9 cellular contexts compared by ENCODE assay signal in genomic region chr19:52191374-52191773, GRCh38. TPM values are rescaled to one million over a fixed set of nuclear protein-coding genes. Genes with fewer than 3 reads are reported as not detected.
DNase-seq lines count a peak whose midpoint lies in the region; ATAC-seq, FAIRE-seq and TF ChIP-seq lines count a peak whose summit lies in the region.
"Had no signal": no experiment of that assay in that cellular context is flagged by ENCODE, and none has a peak within 500 bp of the region (broad histone marks: within the 10 kb centered on the region; RNA-seq: fewer than 3 reads in every experiment).

No MANE protein-coding gene starts in this region.

- H3K27ac ChIP-seq in ascending aorta (peak overlapping the region; percentile 98), HepG2 (ENCODE audit: extremely low read length, insufficient read depth, low read length) (peak overlapping the region; percentile 89), thoracic aorta (peak overlapping the region; percentile 98 to 99)

- CTCF ChIA-PET in HepG2 (lab: Yijun Ruan, JAX; ENCODE audit: low intra/inter-chr PET ratio, low total read pairs): no interaction called here

- POLR2A ChIA-PET in HepG2 (lab: Yijun Ruan, JAX): no interaction called here

- peak overlapping the region; percentile 95 for H3K4me3 Mint-ChIP-seq in activated T-cell treated with anti-CD3 and anti-CD28 coated beads, Interleukin-2, amount 50 U/mL, for 4 hours

- H3K27me3 Mint-ChIP-seq in activated T-cell treated with anti-CD3 and anti-CD28 coated beads, Interleukin-2, amount 50 U/mL, for 4 hours (ENCODE audit: low read depth): no peaks in the 10 kb centered on the region

- ATAC-seq in activated T-cell treated with anti-CD3 and anti-CD28 coated beads, Interleukin-2, amount 50 U/mL, for 4 hours: no peak
- no peak for ATAC-seq in HepG2
- ATAC-seq in thoracic aorta (ENCODE audit: insufficient number of reproducible peaks, low FRiP score, low read depth): no peak
- ATAC-seq in HG02759 (IDR thresholded peaks at IDR 0.05; ENCODE audit: unreplicated experiment): no peak

- in situ Hi-C loops in HepG2 (cut with HindIII; ENCODE audit: extremely low pct_ligation_motif_present, low pct_unique_long_range_greater_than_20kb): no loop called here

- no peak overlapping the region for H2AFZ ChIP-seq in HepG2 (ENCODE audit: low read length)

- TF ChIP-seq CTCF in ascending aorta (IDR thresholded peaks at IDR 0.05) (no peak), HepG2 (CRISPR knock-in tag; IDR thresholded peaks at IDR 0.05) (no peak), thoracic aorta (IDR thresholded peaks at IDR 0.05) (no peak)

- H3K36me3 ChIP-seq in ascending aorta (peaks cover 0 to 12% of the 10 kb centered on the region in 2 donors), HepG2 (replicated peaks in 1 of 2; ENCODE audit: control insufficient read depth in 1 of 2, insufficient read depth in 2 of 2, low read length in 2 of 2) (peaks cover 7 to 33% of the 10 kb centered on the region in 2 experiments; a peak in 3 of 5 replicates), thoracic aorta (peaks cover 6% of the 10 kb centered on the region)

- no TSS peak for BruUV-seq in HepG2 (replicated peaks; lab: Mats Ljungman, UMichigan)

- TF ChIP-seq EP300 in HepG2 (IDR thresholded peaks at IDR 0.05; ENCODE audit: low read depth in 2 of 2, low read length in 2 of 2): no peak
- no peak for TF ChIP-seq EP300 in HepG2 (CRISPR knock-in tag; IDR thresholded peaks at IDR 0.05; ENCODE audit: borderline replicate concordance)

- H3K9me3 ChIP-seq in ascending aorta: no peaks in the 10 kb centered on the region
- no peaks in the 10 kb centered on the region for H3K9me3 ChIP-seq in HepG2 (ENCODE audit: low read length)
- no peaks in the 10 kb centered on the region for H3K9me3 ChIP-seq in thoracic aorta

- H3K9ac ChIP-seq in HepG2 (ENCODE audit: insufficient read depth, low read depth, low read length): peak overlapping the region; percentile 92

- H3K79me2 ChIP-seq in HepG2 (ENCODE audit: insufficient read depth, low read length): peaks cover 62% of the 10 kb centered on the region

- FAIRE-seq in HepG2 (lab: Jason Lieb, UNC): no peak
- FAIRE-seq: D721Med had no signal

- TF ChIP-seq RAD21 in HepG2 (CRISPR knock-in tag; IDR thresholded peaks at IDR 0.05): no peak

- 0 out of 2 replicates have a peak, but pooled peaks cover 3% of the 10 kb centered on the region for H4K20me1 ChIP-seq in HepG2 (ENCODE audit: insufficient read depth, low read length)

- H3K4me3 ChIP-seq in ascending aorta (peak overlapping the region; percentile 58 to 91), HepG2 (replicated peaks in 1 of 3; ENCODE audit: insufficient read depth in 1 of 3, low read depth in 2 of 3, low read length in 3 of 3) (peak overlapping the region; percentile 92 to 97 (median 94)), thoracic aorta (peak overlapping the region; percentile 97)

- no peak for TF ChIP-seq POLR2A in HepG2 (IDR thresholded peaks at IDR 0.05; ENCODE audit: insufficient read depth in 1 of 2, low read depth in 2 of 2, low read length in 2 of 2)

- WGBS in HepG2 (ENCODE audit: low lambda C conversion rate): 68% methylated on average over 5 of the region's 5 CpGs

- H3K4me2 ChIP-seq in HepG2 (ENCODE audit: low read depth, low read length): peak overlapping the region; percentile 91

- H3K4me1 ChIP-seq in ascending aorta (peaks cover 10 to 20% of the 10 kb centered on the region in 2 donors), HepG2 (ENCODE audit: insufficient read depth, low read length) (peaks cover 37% of the 10 kb centered on the region), thoracic aorta (ENCODE audit: control insufficient read depth in 1 of 2, low read depth in 2 of 2) (peaks cover 20 to 54% of the 10 kb centered on the region in 2 donors)

- H3K36me3 Mint-ChIP-seq in activated T-cell treated with anti-CD3 and anti-CD28 coated beads, Interleukin-2, amount 50 U/mL, for 4 hours (ENCODE audit: insufficient read depth): peaks cover 23% of the 10 kb centered on the region

- H3K27me3 ChIP-seq in ascending aorta (no peaks in the 10 kb centered on the region), HepG2 (ENCODE audit: control insufficient read depth in 1 of 2, insufficient read depth in 2 of 2, low read length in 2 of 2) (no peaks in the 10 kb centered on the region; a peak in 1 of 5 replicates), thoracic aorta (replicated peaks; ENCODE audit: insufficient read depth) (no peaks in the 10 kb centered on the region)

- H3K9me3 Mint-ChIP-seq in activated T-cell treated with anti-CD3 and anti-CD28 coated beads, Interleukin-2, amount 50 U/mL, for 4 hours: no peaks in the 10 kb centered on the region

- DNase-seq in activated T-cell treated with anti-CD3 and anti-CD28 coated beads, Interleukin-2, amount 50 U/mL, for 4 hours: no peak
- DNase-seq in activated T-cell treated with anti-CD3 and anti-CD28 coated beads, Interleukin-2, amount 50 U/mL, for 48 hours: no peak
- DNase-seq in ascending aorta (ENCODE audit: low spot score in 2 of 2) (no peak), HepG2 (ENCODE audit: low spot score) (no peak), thoracic aorta (ENCODE audit: low spot score) (no peak), SHP77 treated with DMSO at 0.1 percent for 48 hours (lab: John Stamatoyannopoulos, UW) (no peak), NCI-H526 treated with DMSO at 0.1 percent for 48 hours (lab: John Stamatoyannopoulos, UW) (no peak)

- intact Hi-C loops in ascending aorta (cut with DNase I) (loop anchor here (5.0 kb wide), 2 partner anchors 94 to 164 kb away; partner anchors contain the start of genes ZNF614 and ZNF841), HepG2 (cut with micrococcal nuclease; ENCODE audit: unreplicated experiment) (loop anchor here (1.0 to 5.0 kb wide), 2 partner anchors 31 to 46 kb away; no protein-coding TSS in a partner anchor)

- peaks cover 54% of the 10 kb centered on the region for H3K4me1 Mint-ChIP-seq in activated T-cell treated with anti-CD3 and anti-CD28 coated beads, Interleukin-2, amount 50 U/mL, for 4 hours (ENCODE audit: low read depth)

RNA-seq across cellular contexts. Expression of gene PPP2R1A, which starts 1.5 kb away (rescaled TPM):
- total RNA-seq in activated T-cell treated with anti-CD3 and anti-CD28 coated beads, Interleukin-2, amount 50 U/mL, for 4 hours: 100 to 1,000 TPM; 297 to 317 (median 310) TPM
- total RNA-seq in ascending aorta (215 TPM), HepG2 (2016; rRNA removed; fragmentation: Illumina TruSeq; extraction: Trizol) (130 and 141 TPM in 2 replicates), thoracic aorta (100 to 1,000 TPM; 153 to 252 TPM)
- total RNA-seq in HepG2 (2016; cell fraction: cytosol; rRNA removed; fragmentation: Illumina TruSeq; extraction: Trizol; ENCODE audit: low read depth): 13.2 and 14.6 TPM in 2 replicates
- 127 and 142 TPM in 2 replicates for total RNA-seq in HepG2 (2016; cell fraction: insoluble cytoplasmic fraction; rRNA removed; fragmentation: Illumina TruSeq; extraction: Trizol)
- total RNA-seq in HepG2 (2016; cell fraction: membrane; rRNA removed; fragmentation: Illumina TruSeq; extraction: Trizol): 48.8 and 52.7 TPM in 2 replicates
- total RNA-seq in HepG2 (2016; cell fraction: nucleus; rRNA removed; fragmentation: Illumina TruSeq; extraction: Trizol): 60.6 and 73.7 TPM in 2 replicates
- polyA plus RNA-seq in HepG2 (2011; rRNA removed): 86.7 and 106 TPM in 2 replicates
- polyA plus RNA-seq in HepG2 (2011; cell fraction: cytosol; rRNA removed): 70.4 and 89.0 TPM in 2 replicates
- 66.3 and 74.9 TPM in 2 replicates for polyA plus RNA-seq in HepG2 (2011; cell fraction: nucleus; rRNA removed)
- 139 and 160 TPM in 2 replicates for polyA plus RNA-seq in HepG2 (2012)
- polyA plus RNA-seq in HepG2 (2016; cell fraction: cytosol; fragmentation: Illumina TruSeq; extraction: Trizol; ENCODE audit: low read depth): 22.6 and 27.2 TPM in 2 replicates
- 141 and 165 TPM in 2 replicates for polyA plus RNA-seq in HepG2 (2016; cell fraction: insoluble cytoplasmic fraction; fragmentation: Illumina TruSeq; extraction: Trizol; ENCODE audit: low read depth)
- 51.8 and 55.1 TPM in 2 replicates for polyA plus RNA-seq in HepG2 (2016; cell fraction: membrane; fragmentation: Illumina TruSeq; extraction: Trizol; ENCODE audit: low read depth)
- 79.3 and 95.6 TPM in 2 replicates for polyA plus RNA-seq in HepG2 (2016; cell fraction: nucleus; fragmentation: Illumina TruSeq; extraction: Trizol; ENCODE audit: insufficient read depth, low read depth)
- 326 and 356 TPM in 2 replicates for polyA minus RNA-seq in HepG2 (2011; rRNA and poly(A)+ RNA removed; ENCODE audit: low replicate concordance)
- 120 and 131 TPM in 2 replicates for polyA minus RNA-seq in HepG2 (2011; cell fraction: cytosol; rRNA and poly(A)+ RNA removed)
- polyA minus RNA-seq in HepG2 (2011; cell fraction: nucleus; rRNA and poly(A)+ RNA removed): 94.9 and 101 TPM in 2 replicates

RNA-seq across cellular contexts. Expression of gene ZNF836, which starts 20.0 kb away (rescaled TPM):
- 1 to 10 TPM; 2.0 to 4.3 (median 3.3) TPM for total RNA-seq in activated T-cell treated with anti-CD3 and anti-CD28 coated beads, Interleukin-2, amount 50 U/mL, for 4 hours
- 2.8 TPM for total RNA-seq in ascending aorta
- 5.3 and 5.8 TPM in 2 replicates for total RNA-seq in HepG2 (2016; rRNA removed; fragmentation: Illumina TruSeq; extraction: Trizol)
- total RNA-seq in HepG2 (2016; cell fraction: cytosol; rRNA removed; fragmentation: Illumina TruSeq; extraction: Trizol; ENCODE audit: low read depth): 0.40 and 0.44 TPM in 2 replicates
- total RNA-seq in HepG2 (2016; cell fraction: insoluble cytoplasmic fraction; rRNA removed; fragmentation: Illumina TruSeq; extraction: Trizol): 6.1 and 6.2 TPM in 2 replicates
- 2.5 and 5.1 TPM in 2 replicates for total RNA-seq in HepG2 (2016; cell fraction: membrane; rRNA removed; fragmentation: Illumina TruSeq; extraction: Trizol)
- total RNA-seq in HepG2 (2016; cell fraction: nucleus; rRNA removed; fragmentation: Illumina TruSeq; extraction: Trizol): 3.3 and 6.3 TPM in 2 replicates
- 1.6 and 1.7 TPM in 2 replicates for polyA plus RNA-seq in HepG2 (2011; rRNA removed)
- 1.2 and 1.4 TPM in 2 replicates for polyA plus RNA-seq in HepG2 (2011; cell fraction: cytosol; rRNA removed)
- 4.9 and 5.3 TPM in 2 replicates for polyA plus RNA-seq in HepG2 (2011; cell fraction: nucleus; rRNA removed)
- polyA plus RNA-seq in HepG2 (2012): 5.1 and 5.7 TPM in 2 replicates
- 1.4 TPM in 2 replicates for polyA plus RNA-seq in HepG2 (2016; cell fraction: cytosol; fragmentation: Illumina TruSeq; extraction: Trizol; ENCODE audit: low read depth)
- polyA plus RNA-seq in HepG2 (2016; cell fraction: insoluble cytoplasmic fraction; fragmentation: Illumina TruSeq; extraction: Trizol; ENCODE audit: low read depth): 4.1 and 4.7 TPM in 2 replicates
- 1.8 and 1.9 TPM in 2 replicates for polyA plus RNA-seq in HepG2 (2016; cell fraction: membrane; fragmentation: Illumina TruSeq; extraction: Trizol; ENCODE audit: low read depth)
- 7.2 and 10.4 TPM in 2 replicates for polyA plus RNA-seq in HepG2 (2016; cell fraction: nucleus; fragmentation: Illumina TruSeq; extraction: Trizol; ENCODE audit: insufficient read depth, low read depth)
- polyA minus RNA-seq in HepG2 (2011; rRNA and poly(A)+ RNA removed; ENCODE audit: low replicate concordance): 2.0 and 3.9 TPM in 2 replicates
- 3.2 and 4.6 TPM in 2 replicates for polyA minus RNA-seq in HepG2 (2011; cell fraction: cytosol; rRNA and poly(A)+ RNA removed)
- 7.6 and 10.2 TPM in 2 replicates for polyA minus RNA-seq in HepG2 (2011; cell fraction: nucleus; rRNA and poly(A)+ RNA removed)
- 10 to 100 TPM in 1 of 2 donors, 1 to 10 TPM in 1; 8.4 to 29.3 TPM for total RNA-seq in thoracic aorta

RNA-seq across cellular contexts. Expression of gene ZNF616, which starts 51.6 kb away (rescaled TPM):
- total RNA-seq in activated T-cell treated with anti-CD3 and anti-CD28 coated beads, Interleukin-2, amount 50 U/mL, for 4 hours: 1 to 10 TPM; 7.1 to 8.7 (median 7.2) TPM
- 1.2 TPM for total RNA-seq in ascending aorta
- total RNA-seq in HepG2 (2016; rRNA removed; fragmentation: Illumina TruSeq; extraction: Trizol): 10.4 and 19.8 TPM in 2 replicates
- 1.5 and 1.7 TPM in 2 replicates for total RNA-seq in HepG2 (2016; cell fraction: cytosol; rRNA removed; fragmentation: Illumina TruSeq; extraction: Trizol; ENCODE audit: low read depth)
- 11.8 and 19.2 TPM in 2 replicates for total RNA-seq in HepG2 (2016; cell fraction: insoluble cytoplasmic fraction; rRNA removed; fragmentation: Illumina TruSeq; extraction: Trizol)
- total RNA-seq in HepG2 (2016; cell fraction: membrane; rRNA removed; fragmentation: Illumina TruSeq; extraction: Trizol): 5.0 and 6.2 TPM in 2 replicates
- total RNA-seq in HepG2 (2016; cell fraction: nucleus; rRNA removed; fragmentation: Illumina TruSeq; extraction: Trizol): 6.9 and 9.4 TPM in 2 replicates
- 2.2 and 3.2 TPM in 2 replicates for polyA plus RNA-seq in HepG2 (2011; rRNA removed)
- 1.2 and 2.3 TPM in 2 replicates for polyA plus RNA-seq in HepG2 (2011; cell fraction: cytosol; rRNA removed)
- polyA plus RNA-seq in HepG2 (2011; cell fraction: nucleus; rRNA removed): 2.3 and 3.8 TPM in 2 replicates
- polyA plus RNA-seq in HepG2 (2012): 6.6 and 7.4 TPM in 2 replicates
- polyA plus RNA-seq in HepG2 (2016; cell fraction: cytosol; fragmentation: Illumina TruSeq; extraction: Trizol; ENCODE audit: low read depth): 0.31 and 0.53 TPM in 2 replicates
- 9.5 and 10.9 TPM in 2 replicates for polyA plus RNA-seq in HepG2 (2016; cell fraction: insoluble cytoplasmic fraction; fragmentation: Illumina TruSeq; extraction: Trizol; ENCODE audit: low read depth)
- 1.3 and 1.5 TPM in 2 replicates for polyA plus RNA-seq in HepG2 (2016; cell fraction: membrane; fragmentation: Illumina TruSeq; extraction: Trizol; ENCODE audit: low read depth)
- 7.8 and 9.0 TPM in 2 replicates for polyA plus RNA-seq in HepG2 (2016; cell fraction: nucleus; fragmentation: Illumina TruSeq; extraction: Trizol; ENCODE audit: insufficient read depth, low read depth)
- 8.7 and 9.8 TPM in 2 replicates for polyA minus RNA-seq in HepG2 (2011; rRNA and poly(A)+ RNA removed; ENCODE audit: low replicate concordance)
- 3.9 and 4.6 TPM in 2 replicates for polyA minus RNA-seq in HepG2 (2011; cell fraction: cytosol; rRNA and poly(A)+ RNA removed)
- polyA minus RNA-seq in HepG2 (2011; cell fraction: nucleus; rRNA and poly(A)+ RNA removed): 9.7 and 18.8 TPM in 2 replicates
- 1 to 10 TPM; 2.8 to 6.2 TPM for total RNA-seq in thoracic aorta
